Comparison of ENCODE assay signal across 8 cellular contexts in genomic region chr3:5187920-5188418, GRCh38. TPM values are rescaled to one million over a fixed set of nuclear protein-coding genes. Genes with fewer than 3 reads are reported as not detected.
A peak's percentile ranks its signal among the peaks of the same experiment; 100 is the strongest.
DNase-seq lines count a peak whose midpoint lies in the region; ATAC-seq and TF ChIP-seq lines count a peak whose summit lies in the region.

No MANE protein-coding gene starts in this region.

- no peaks in the 10 kb centered on the region for H3K36me3 ChIP-seq in lung (ENCODE audit: control insufficient read depth in 2 of 2, insufficient read depth in 2 of 2, low read length in 2 of 2)

- H3K9me3 Mint-ChIP-seq in CD4-positive, alpha-beta T cell = no peaks in the 10 kb centered on the region

- peak in 9 of 10 experiments; percentile 16 to 59 (median 42) for DNase-seq in CD4-positive, alpha-beta T cell
- DNase-seq in HL-60 (ENCODE audit: low read depth in 1 of 2, low spot score in 1 of 2) = peak in 1 of 2 experiments; percentile 30
- peak; percentile 66 for DNase-seq in activated CD4-positive, alpha-beta T cell treated with anti-CD3 and anti-CD28 coated beads for 48 hours
- peak in 3 of 10 donors; percentile 7 to 52 (median 9) for DNase-seq in dorsolateral prefrontal cortex
- DNase-seq in lung (ENCODE audit: low spot score) = no peak
- peak; percentile 68 for DNase-seq in stimulated activated naive CD8-positive, alpha-beta T cell treated with anti-CD3 and anti-CD28 coated beads, Interleukin-15, Interleukin-2, amounts not matched to agents 100 U/mL and 50 U/mL, for 24 hours
- no peak for DNase-seq in SIG-M5 (lab: John Stamatoyannopoulos, UW)

- no peak for TF ChIP-seq CTCF in CD4-positive, alpha-beta T cell (IDR thresholded peaks at IDR 0.05)
- no peak for TF ChIP-seq CTCF in HL-60 (IDR thresholded peaks at IDR 0.05; ENCODE audit: insufficient read depth, low read length)
- TF ChIP-seq CTCF in dorsolateral prefrontal cortex (IDR thresholded peaks at IDR 0.05 in 54 of 56, conservative IDR thresholded peaks at IDR 0.05 in 2 of 56; ENCODE audit: low read depth in 1 of 56, partially characterized antibody in 56 of 56) = no peak
- TF ChIP-seq CTCF in lung (IDR thresholded peaks at IDR 0.05; ENCODE audit: control extremely low read depth, extremely low read depth) = no peak

- H3K27me3 Mint-ChIP-seq in CD4-positive, alpha-beta T cell = no peaks in the 10 kb centered on the region

- intact Hi-C loops in CD4-positive, alpha-beta T cell (cut with DNase I, micrococcal nuclease) = loop anchor here (1.0 to 5.0 kb wide), 5 partner anchors 9 to 886 kb away; partner anchors contain the start of genes ARL8B (in 1 of the 2), ITPR1 (in 1 of the 2) and SETMAR (in 1 of the 2)
- intact Hi-C loops in dorsolateral prefrontal cortex (cut with DNase I) = loop anchor here (2.0 to 10.0 kb wide), 2 partner anchors 65 to 473 kb away; partner anchors contain the start of gene ARL8B (in 2 of the 2)

- no peaks in the 10 kb centered on the region for H3K27me3 ChIP-seq in CD4-positive, alpha-beta T cell (ENCODE audit: control insufficient read depth, insufficient read depth, low read length)
- no peaks in the 10 kb centered on the region for H3K27me3 ChIP-seq in HL-60 (ENCODE audit: insufficient read depth, poor library complexity, severe bottlenecking)
- no peaks in the 10 kb centered on the region for H3K27me3 ChIP-seq in dorsolateral prefrontal cortex
- H3K27me3 ChIP-seq in lung (ENCODE audit: control insufficient read depth, insufficient read depth) = no peaks in the 10 kb centered on the region

- CTCF ChIA-PET in CD4-positive, alpha-beta T cell (lab: Charles Lee) = interaction anchor here (1.3 to 2.8 kb wide), 3 partner anchors 10 to 65 kb away, joined by 3 to 12 read pairs (median 5); partner anchors contain the start of gene ARL8B

- H3K36me3 Mint-ChIP-seq in CD4-positive, alpha-beta T cell (ENCODE audit: low read depth) = peaks cover 43% of the 10 kb centered on the region

- peak; percentile 24 for ATAC-seq in CD4-positive, alpha-beta T cell (ENCODE audit: poor library complexity)
- ATAC-seq in GM21390 (IDR thresholded peaks at IDR 0.05; ENCODE audit: unreplicated experiment) = peak; percentile 9
- ATAC-seq in lung (ENCODE audit: insufficient read depth, low FRiP score) = peak; percentile 9
- peak; percentile 19 for ATAC-seq in stimulated activated naive CD8-positive, alpha-beta T cell treated with anti-CD3 and anti-CD28 coated beads, Interleukin-15, Interleukin-2, amounts not matched to agents 100 U/mL and 50 U/mL, for 24 hours

- peak overlapping the region; percentile 98 for H3K4me3 Mint-ChIP-seq in CD4-positive, alpha-beta T cell

- peaks cover 43% of the 10 kb centered on the region for H3K4me1 Mint-ChIP-seq in CD4-positive, alpha-beta T cell (ENCODE audit: low read depth)

- H3K27ac ChIP-seq in CD4-positive, alpha-beta T cell (ENCODE audit: low read depth, low read length) = peak overlapping the region; percentile 94
- H3K27ac ChIP-seq in HL-60 (replicated peaks) (peak overlapping the region; percentile 99), dorsolateral prefrontal cortex (peak overlapping the region; percentile 29 to 97 (median 89)), lung (ENCODE audit: low read depth in 1 of 2, low read length in 1 of 2) (peak overlapping the region; percentile 95 to 98)

- H3K4me1 ChIP-seq in lung (ENCODE audit: control insufficient read depth in 2 of 2, insufficient read depth in 2 of 2, low read length in 2 of 2) = peaks cover 5 to 6% of the 10 kb centered on the region in 2 donors

- H3K4me3 ChIP-seq in HL-60 (replicated peaks; ENCODE audit: insufficient read depth, low read length) (peak overlapping the region; percentile 72), dorsolateral prefrontal cortex (peak overlapping the region; percentile 63 to 100 (median 95)), lung (peak overlapping the region; percentile 88)

- H3K27ac Mint-ChIP-seq in CD4-positive, alpha-beta T cell = peak overlapping the region; percentile 98

- no peaks in the 10 kb centered on the region for H3K9me3 ChIP-seq in CD4-positive, alpha-beta T cell (ENCODE audit: control insufficient read depth, low read length)
- H3K9me3 ChIP-seq in lung (ENCODE audit: control insufficient read depth in 2 of 2, insufficient read depth in 1 of 2, low read length in 1 of 2) = no peaks in the 10 kb centered on the region

- WGBS in lung, 2 donors = 0 to 1% methylated on average over 40 to 66 of the region's 66 CpGs

- POLR2A ChIA-PET in CD4-positive, alpha-beta T cell (lab: Charles Lee) = interaction anchor here (1.0 to 6.0 kb wide), 14 partner anchors 9 to 1996 kb away, joined by 3 to 185 read pairs (median 4); partner anchors contain the start of genes ARL8B, ITPR1 and SUMF1

RNA-seq across cellular contexts. Expression of gene EDEM1, which starts 0.5 kb away (rescaled TPM):
- total RNA-seq in CD4-positive, alpha-beta T cell = 100 to 1,000 TPM; 106 to 114 TPM
- total RNA-seq in dorsolateral prefrontal cortex (10 to 100 TPM; 12.6 to 36.0 (median 23.0) TPM), lung (100 to 1,000 TPM in 1 of 2 donors, 10 to 100 TPM in 1; 73.2 to 132 TPM)
- polyA plus RNA-seq in lung = 10 to 100 TPM; 12.8 to 35.4 TPM

Comparison
In these comparisons a context has a peak if more than half of its experiments do, and no peak if none do; other contexts are left out.
1. DNase-seq: peak in CD4-positive, alpha-beta T cell (9 of 10), activated CD4-positive, alpha-beta T cell treated with anti-CD3 and anti-CD28 coated beads for 48 hours (single experiment) and stimulated activated naive CD8-positive, alpha-beta T cell treated with anti-CD3 and anti-CD28 coated beads, Interleukin-15, Interleukin-2, amounts not matched to agents 100 U/mL and 50 U/mL, for 24 hours (single experiment); none in lung (single experiment) and SIG-M5 (single experiment).
2. Peak in every context shown above with its lines, with median percentiles within 50 percentile points of each other: ATAC-seq, H3K27ac ChIP-seq and H3K4me3 ChIP-seq.